In genomic region chr14:23379331-23380196, GRCh38 we compare ENCODE assay signal across 9 cellular contexts. TPM values are rescaled to one million over a fixed set of nuclear protein-coding genes. Genes with fewer than 3 reads are reported as not detected.
A peak's percentile ranks its signal among the peaks of the same experiment; 100 is the strongest.
DNase-seq lines count a peak whose midpoint lies in the region; ATAC-seq and TF ChIP-seq lines count a peak whose summit lies in the region.
"Had no signal": no experiment of that assay in that cellular context is flagged by ENCODE, and none has a peak within 500 bp of the region (broad histone marks: within the 10 kb centered on the region; RNA-seq: fewer than 3 reads in every experiment).

No MANE protein-coding gene starts in this region.

- BruUV-seq in OCI-LY7 (replicated peaks; lab: Mats Ljungman, UMichigan), result no TSS peak

- no peak overlapping the region for H3K27ac ChIP-seq in OCI-LY7 (ENCODE audit: low read depth, low read length, poor library complexity, severe bottlenecking)
- no peak overlapping the region for H3K27ac ChIP-seq in foreskin keratinocyte
- H3K27ac ChIP-seq in psoas muscle, result no peak overlapping the region
- H3K27ac ChIP-seq in aorta (ENCODE audit: low read depth in 1 of 2, low read length in 2 of 2), result no peak overlapping the region

- H3K9me3 Mint-ChIP-seq in HFFc6, result no peaks in the 10 kb centered on the region

- ATAC-seq in foreskin keratinocyte (peak; percentile 90), psoas muscle (peak; percentile 34 to 70 (median 55)), aorta (ENCODE audit: low FRiP score) (peak; percentile 75)

- H3K4me1 Mint-ChIP-seq in HFFc6 (ENCODE audit: low read depth), result no peaks in the 10 kb centered on the region

- TF ChIP-seq CTCF in HFFc6 (IDR thresholded peaks at IDR 0.05) (peak; percentile 94), OCI-LY7 (conservative IDR thresholded peaks at IDR 0.05; ENCODE audit: low read length) (peak; percentile 89), foreskin keratinocyte (conservative IDR thresholded peaks at IDR 0.05) (peak; percentile 98), psoas muscle (IDR thresholded peaks at IDR 0.05) (peak; percentile 87)

- H2AFZ ChIP-seq in OCI-LY7 (ENCODE audit: low read length), result no peak overlapping the region

- peaks cover 35% of the 10 kb centered on the region for H3K27me3 Mint-ChIP-seq in HFFc6 (ENCODE audit: insufficient read depth)

- no peaks in the 10 kb centered on the region for H4K20me1 ChIP-seq in OCI-LY7 (ENCODE audit: insufficient read depth, low read length)

- no peaks in the 10 kb centered on the region for H3K79me2 ChIP-seq in OCI-LY7 (ENCODE audit: insufficient read depth, low read depth, low read length)

- H3K4me2 ChIP-seq in OCI-LY7 (ENCODE audit: low read length), result no peak overlapping the region

- H3K27ac Mint-ChIP-seq in HFFc6, result no peak overlapping the region

- H3K9me3 ChIP-seq in OCI-LY7 (ENCODE audit: low read length) (no peaks in the 10 kb centered on the region), psoas muscle (no peaks in the 10 kb centered on the region), aorta (ENCODE audit: control insufficient read depth, low read length) (no peaks in the 10 kb centered on the region)

- no peaks in the 10 kb centered on the region for H3K36me3 Mint-ChIP-seq in HFFc6 (ENCODE audit: low read depth)

- DNase-seq in CD1c-positive myeloid dendritic cell (ENCODE audit: extremely low spot score), result peak; percentile 55
- no peak for DNase-seq in HFFc6
- peak; percentile 66 for DNase-seq in OCI-LY7 (ENCODE audit: low spot score)
- peak; percentile 47 for DNase-seq in activated T-helper 1 cell treated with Interleukin-2 at 50 U/mL for 16 hours (ENCODE audit: low read depth)
- peak in 1 of 2 donors; percentile 44 for DNase-seq in foreskin keratinocyte
- peak; percentile 58 to 80 for DNase-seq in psoas muscle
- no peak for DNase-seq in aorta
- DNase-seq in GDM1 (lab: John Stamatoyannopoulos, UW), result no peak

- H3K4me3 ChIP-seq in OCI-LY7 (ENCODE audit: low read depth, low read length, poor library complexity, severe bottlenecking), result no peak overlapping the region
- H3K4me3 ChIP-seq in psoas muscle, result no peak overlapping the region
- no peak overlapping the region for H3K4me3 ChIP-seq in aorta (ENCODE audit: low read length in 2 of 2)

- H3K27me3 ChIP-seq in foreskin keratinocyte, result peaks cover 5% of the 10 kb centered on the region
- H3K27me3 ChIP-seq in psoas muscle (ENCODE audit: insufficient read depth in 3 of 3, low read length in 2 of 3), result peaks cover 0 to 5% (median 0%) of the 10 kb centered on the region in 3 donors
- H3K27me3 ChIP-seq in aorta (ENCODE audit: control insufficient read depth in 1 of 2, insufficient read depth in 2 of 2, low read length in 1 of 2), result no peaks in the 10 kb centered on the region

- intact Hi-C loops in OCI-LY7 (cut with micrococcal nuclease; ENCODE audit: unreplicated experiment) (loop anchor here (1.0 to 5.0 kb wide), 3 partner anchors 51 to 257 kb away; no protein-coding TSS in a partner anchor), psoas muscle (cut with DNase I) (loop anchor here (2.0 to 5.0 kb wide), 3 partner anchors 52 to 115 kb away; no protein-coding TSS in a partner anchor), aorta (cut with DNase I) (loop anchor here (1.0 to 5.0 kb wide), 4 partner anchors 51 to 117 kb away; no protein-coding TSS in a partner anchor)

- H3K36me3 ChIP-seq in OCI-LY7 (ENCODE audit: insufficient read depth, low read length) (no peaks in the 10 kb centered on the region), psoas muscle (ENCODE audit: insufficient read depth in 1 of 2, low read depth in 1 of 2) (peaks cover 0 to 34% of the 10 kb centered on the region in 2 donors), aorta (ENCODE audit: control insufficient read depth in 1 of 2, insufficient read depth in 2 of 2, low read length in 1 of 2) (no peaks in the 10 kb centered on the region)

- POLR2A ChIA-PET in OCI-LY7 (lab: Charles Lee), result interaction anchor here (0.6 to 0.7 kb wide), 2 partner anchors 69 to 153 kb away, joined by 3 to 4 read pairs; no protein-coding TSS in a partner anchor

- CTCF ChIA-PET in OCI-LY7 (lab: Charles Lee; ENCODE audit: unreplicated experiment), result interaction anchor here (0.5 to 1.2 kb wide), 4 partner anchors 27 to 259 kb away, joined by 3 to 7 read pairs (median 4); partner anchors contain the start of genes PABPN1 and SLC22A17

- 40 to 42% (median 41%) methylated on average over 13 of the region's 13 CpGs for WGBS in psoas muscle, 3 donors
- WGBS in aorta, 2 donors, result 44 to 45% methylated on average over 13 of the region's 13 CpGs

- H3K9me2 ChIP-seq in OCI-LY7 (ENCODE audit: insufficient read depth, low read length), result no peaks in the 10 kb centered on the region

- H3K4me1 ChIP-seq in OCI-LY7 (ENCODE audit: insufficient read depth, low read length, poor library complexity, severe bottlenecking) (no peaks in the 10 kb centered on the region), foreskin keratinocyte (no peaks in the 10 kb centered on the region), psoas muscle (no peaks in the 10 kb centered on the region), aorta (ENCODE audit: control insufficient read depth in 1 of 2, insufficient read depth in 2 of 2, low read length in 2 of 2) (no peaks in the 10 kb centered on the region)

- H3K4me3 Mint-ChIP-seq in HFFc6, result no peak overlapping the region

RNA-seq across cellular contexts. Expression of gene CMTM5, which starts 2.7 kb away (rescaled TPM):
- total RNA-seq in HFFc6 (2021; fragmentation: NEBNext Ultra II Directional; extraction: Animal tissue kit (Norgen Biotek cat#: 25700)), result not detected
- not detected in 2 replicates for total RNA-seq in OCI-LY7 (2014; rRNA removed; shearing (Covaris generic))
- not detected in 2 replicates for total RNA-seq in OCI-LY7 (2022)
- not detected in 2 replicates for total RNA-seq in foreskin keratinocyte
- not detected in 2 replicates for polyA plus RNA-seq in foreskin keratinocyte
- total RNA-seq in psoas muscle, result not detected
- under 1 TPM; 0.20 to 0.63 (median 0.32) TPM for polyA plus RNA-seq in psoas muscle
- 1 to 10 TPM in 1 of 2 donors, not detected in 1; 4.1 TPM for total RNA-seq in aorta
- 1 to 10 TPM in 1 of 2 donors, under 1 TPM in 1; 0.50 to 1.5 TPM for polyA plus RNA-seq in aorta
- total RNA-seq: subcutaneous adipose tissue had no signal

RNA-seq across cellular contexts. Expression of gene IL25, which starts 7.0 kb away (rescaled TPM):
- not detected for total RNA-seq in HFFc6 (2021; fragmentation: NEBNext Ultra II Directional; extraction: Animal tissue kit (Norgen Biotek cat#: 25700))
- total RNA-seq in OCI-LY7 (2014; rRNA removed; shearing (Covaris generic)), result not detected in 2 replicates
- total RNA-seq in OCI-LY7 (2022) (not detected in 2 replicates), foreskin keratinocyte (not detected in 2 replicates), psoas muscle (not detected), aorta (not detected)
- polyA plus RNA-seq in foreskin keratinocyte (not detected in 2 replicates), psoas muscle (under 1 TPM in 1 of 3 donors, not detected in 2; 0.01 TPM), aorta (not detected)
- total RNA-seq: subcutaneous adipose tissue had no signal

RNA-seq across cellular contexts. Expression of gene EFS, which starts 14.6 kb away (rescaled TPM):
- 10 to 100 TPM in 5 of 6 experiments, 1 to 10 TPM in 1; 8.8 to 13.5 (median 12.3) TPM for total RNA-seq in HFFc6 (2021; fragmentation: NEBNext Ultra II Directional; extraction: Animal tissue kit (Norgen Biotek cat#: 25700))
- not detected in 2 replicates for total RNA-seq in OCI-LY7 (2014; rRNA removed; shearing (Covaris generic))
- total RNA-seq in OCI-LY7 (2022), result not detected in 2 replicates
- total RNA-seq in foreskin keratinocyte, result 7.9 and 9.1 TPM in 2 replicates
- 10.4 and 10.5 TPM in 2 replicates for polyA plus RNA-seq in foreskin keratinocyte
- 1 to 10 TPM in 3 of 4 donors, under 1 TPM in 1; 0.93 to 2.5 (median 1.4) TPM for total RNA-seq in psoas muscle
- 1 to 10 TPM in 2 of 3 donors, under 1 TPM in 1; 0.98 to 1.1 (median 1.1) TPM for polyA plus RNA-seq in psoas muscle
- total RNA-seq in aorta, result 10 to 100 TPM; 19.7 to 24.5 TPM
- 10 to 100 TPM in 1 of 2 donors, 1 to 10 TPM in 1; 5.5 to 36.7 TPM for polyA plus RNA-seq in aorta

RNA-seq across cellular contexts. Expression of gene SLC22A17, which starts 26.9 kb away (rescaled TPM):
- total RNA-seq in HFFc6 (2021; fragmentation: NEBNext Ultra II Directional; extraction: Animal tissue kit (Norgen Biotek cat#: 25700)), result 10 to 100 TPM; 11.7 to 15.6 (median 13.1) TPM
- total RNA-seq in OCI-LY7 (2014; rRNA removed; shearing (Covaris generic)), result not detected in 2 replicates
- total RNA-seq in OCI-LY7 (2022) (not detected in 2 replicates), foreskin keratinocyte (5.0 and 8.0 TPM in 2 replicates), psoas muscle (1 to 10 TPM in 3 of 4 donors, under 1 TPM in 1; 0.95 to 6.3 (median 1.8) TPM), aorta (10 to 100 TPM; 25.8 to 47.8 TPM)
- polyA plus RNA-seq in foreskin keratinocyte (5.9 and 8.2 TPM in 2 replicates), psoas muscle (1 to 10 TPM; 1.1 to 1.4 (median 1.2) TPM), aorta (10 to 100 TPM in 1 of 2 donors, 1 to 10 TPM in 1; 7.5 to 85.8 TPM)

RNA-seq across cellular contexts. Expression of gene MYH6, which starts 28.5 kb away (rescaled TPM):
- not detected for total RNA-seq in HFFc6 (2021; fragmentation: NEBNext Ultra II Directional; extraction: Animal tissue kit (Norgen Biotek cat#: 25700))
- total RNA-seq in OCI-LY7 (2014; rRNA removed; shearing (Covaris generic)), result not detected in 2 replicates
- total RNA-seq in OCI-LY7 (2022) (not detected in 2 replicates), foreskin keratinocyte (not detected in 2 replicates), psoas muscle (100 to 1,000 TPM in 3 of 4 donors, 10 to 100 TPM in 1; 44.1 to 532 (median 191) TPM), aorta (not detected)
- polyA plus RNA-seq in foreskin keratinocyte (not detected in 2 replicates), psoas muscle (100 to 1,000 TPM in 1 of 3 donors, 10 to 100 TPM in 2; 50.3 to 143 (median 60.7) TPM), aorta (10 to 100 TPM in 1 of 2 donors, under 1 TPM in 1; 0.67 to 11.5 TPM)
- total RNA-seq: subcutaneous adipose tissue had no signal

Comparison
In these comparisons a context has a peak if more than half of its experiments do, and no peak if none do; other contexts are left out.
1. DNase-seq: peak in CD1c-positive myeloid dendritic cell (single experiment), OCI-LY7 (single experiment), activated T-helper 1 cell treated with Interleukin-2 at 50 U/mL for 16 hours (single experiment) and psoas muscle (2 of 2); none in HFFc6 (single experiment), aorta (0 of 2) and GDM1 (single experiment).
2. Peak in every context shown above with its lines, with median percentiles within 50 percentile points of each other: CTCF ChIP-seq and ATAC-seq.